Comparison of ENCODE assay signal across 23 cellular contexts in genomic region chr7:66377714-66378113, GRCh38.
"Had no signal": no experiment of that assay in that cellular context is flagged by ENCODE, and none has a peak within 500 bp of the region (broad histone marks: within the 10 kb centered on the region; RNA-seq: fewer than 3 reads in every experiment).

No MANE protein-coding gene starts in this region.

- DNase-seq: activated B cell treated with CpG ODN at 0.5 μM for 24 hours; activated CD4-positive, alpha-beta memory T cell treated with anti-CD3 and anti-CD28 coated beads for 36 hours; activated CD4-positive, alpha-beta T cell treated with anti-CD3 and anti-CD28 coated beads, Interleukin-2, amount 10 ng/mL, durations not matched to agents 7 days and 5 days; activated CD8-positive, alpha-beta memory T cell treated with anti-CD3 and anti-CD28 coated beads for 24 hours; activated effector memory CD4-positive, alpha-beta T cell treated with anti-CD3 and anti-CD28 coated beads, Interleukin-2, amount 50 U/mL, for 16 hours; activated naive CD4-positive, alpha-beta T cell treated with anti-CD3 and anti-CD28 coated beads for 36 hours; activated T-cell treated with anti-CD3 and anti-CD28 coated beads, Interleukin-2, amount 50 U/mL, for 4 hours; amygdala; brain microvascular endothelial cell; cerebellar nuclear complex; Kasumi-1; NCI-H1105 treated with DMSO at 0.1 percent for 48 hours; NCI-H1436 treated with DMSO at 0.1 percent for 48 hours; NCI-H1930; NCI-H2171; NCI-H2227 treated with DMSO at 0.1 percent for 48 hours; NCI-H446 treated with DMSO at 0.1 percent for 48 hours; NCI-H526 treated with DMSO at 0.1 percent for 48 hours; NK-92 treated with Interleukin-12 subunit alpha and Interleukin-12 subunit beta, amount 100 ng/mL, for 24 hours; SHP77 treated with DMSO at 0.1 percent for 48 hours had no signal

- ATAC-seq: activated T-cell treated with anti-CD3 and anti-CD28 coated beads, Interleukin-2, amount 50 U/mL, for 4 hours had no signal

- H3K9me3 Mint-ChIP-seq: T-helper 1 cell treated with Interleukin-12 subunit alpha and Interleukin-12 subunit beta and Interleukin-4 antibody, amounts not matched to agents 30 μg/mL and 1 μg/mL, for 36 hours had no signal

- H3K4me3 Mint-ChIP-seq: activated B cell treated with CpG ODN at 0.5 μM for 24 hours; activated CD4-positive, alpha-beta memory T cell treated with anti-CD3 and anti-CD28 coated beads for 36 hours; activated CD4-positive, alpha-beta T cell treated with anti-CD3 and anti-CD28 coated beads, Interleukin-2, amount 10 ng/mL, durations not matched to agents 7 days and 5 days; activated naive CD4-positive, alpha-beta T cell treated with anti-CD3 and anti-CD28 coated beads for 36 hours; activated naive CD8-positive, alpha-beta T cell; activated T-cell treated with anti-CD3 and anti-CD28 coated beads, Interleukin-2, amount 50 U/mL, for 4 hours; T-helper 1 cell treated with Interleukin-12 subunit alpha and Interleukin-12 subunit beta and Interleukin-4 antibody, amounts not matched to agents 30 μg/mL and 1 μg/mL, for 36 hours had no signal

- H3K27me3 ChIP-seq: brain microvascular endothelial cell, cardiac muscle cell had no signal

- H3K27me3 Mint-ChIP-seq: activated B cell treated with CpG ODN at 0.5 μM for 24 hours; activated CD4-positive, alpha-beta memory T cell treated with anti-CD3 and anti-CD28 coated beads for 36 hours; activated CD4-positive, alpha-beta T cell treated with anti-CD3 and anti-CD28 coated beads, Interleukin-2, amount 10 ng/mL, durations not matched to agents 7 days and 5 days; activated naive CD8-positive, alpha-beta T cell had no signal

- H3K4me3 ChIP-seq: cardiac muscle cell had no signal

- H3K36me3 ChIP-seq: brain microvascular endothelial cell, cardiac muscle cell had no signal

- H3K27ac Mint-ChIP-seq: activated B cell treated with CpG ODN at 0.5 μM for 24 hours; activated CD4-positive, alpha-beta memory T cell treated with anti-CD3 and anti-CD28 coated beads for 36 hours; activated CD4-positive, alpha-beta T cell treated with anti-CD3 and anti-CD28 coated beads, Interleukin-2, amount 10 ng/mL, durations not matched to agents 7 days and 5 days; activated naive CD4-positive, alpha-beta T cell treated with anti-CD3 and anti-CD28 coated beads for 36 hours; activated naive CD8-positive, alpha-beta T cell; T-helper 1 cell treated with Interleukin-12 subunit alpha and Interleukin-12 subunit beta and Interleukin-4 antibody, amounts not matched to agents 30 μg/mL and 1 μg/mL, for 36 hours had no signal

- H3K4me1 Mint-ChIP-seq: activated B cell treated with CpG ODN at 0.5 μM for 24 hours; activated CD4-positive, alpha-beta T cell treated with anti-CD3 and anti-CD28 coated beads, Interleukin-2, amount 10 ng/mL, durations not matched to agents 7 days and 5 days had no signal
